ENCODE assay signal across 8 cellular contexts in the genomic region with DNA sequence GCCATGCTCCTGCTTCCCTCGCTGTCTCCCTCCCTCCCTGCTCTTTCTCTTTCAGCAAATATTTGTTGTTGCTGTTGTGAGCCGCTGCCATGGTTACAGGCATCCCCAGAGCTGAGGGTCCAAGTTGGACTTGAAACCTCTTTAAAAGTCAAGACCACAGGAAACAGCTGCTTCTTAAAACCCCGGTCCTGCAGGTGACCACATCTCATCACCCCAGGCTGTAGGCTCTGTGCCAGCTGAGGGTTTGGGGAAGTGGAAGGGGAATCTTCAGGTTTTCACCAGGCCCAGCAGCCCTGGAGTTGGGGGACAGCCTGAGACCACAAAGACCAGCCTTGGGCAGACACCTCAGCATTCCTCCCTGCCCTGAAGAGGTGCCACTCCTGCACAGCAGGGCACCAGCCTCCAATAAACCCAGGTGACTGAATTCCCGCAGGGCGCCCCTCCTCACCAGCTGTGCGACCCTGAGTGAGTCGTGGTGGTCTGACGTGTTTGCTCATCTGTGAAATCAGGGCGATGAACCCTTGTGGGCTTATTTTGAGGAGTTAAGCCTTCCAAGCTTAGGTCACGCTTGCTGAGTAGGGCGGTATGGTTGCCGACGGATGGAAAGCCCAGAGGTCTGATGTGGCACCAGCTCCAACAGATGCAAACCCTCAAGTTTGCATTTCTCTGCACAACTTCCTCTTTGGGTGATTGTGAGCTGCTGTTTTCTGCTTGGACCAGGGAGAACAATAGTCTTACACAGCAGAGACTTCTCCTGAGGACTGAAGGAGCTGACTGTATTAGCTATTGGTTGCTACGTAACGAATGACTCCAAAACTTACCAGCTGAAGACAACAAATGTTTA.
DNase-seq lines count a peak whose midpoint lies in the region; ATAC-seq and TF ChIP-seq lines count a peak whose summit lies in the region.

No MANE protein-coding gene starts in this region.

- no peak overlapping the region for H3K4me3 Mint-ChIP-seq in nephron progenitor cell

- DNase-seq in DMS53 (lab: John Stamatoyannopoulos, UW) (peak; percentile 19), DMS53 treated with DMSO at 0.1 percent for 48 hours (lab: John Stamatoyannopoulos, UW; ENCODE audit: unreplicated experiment) (no peak), NAMALWA (ENCODE audit: low spot score) (peak; percentile 95), nephron progenitor cell (peak; percentile 23), HCEC 1CT (no peak), iPS-NIHi11 (ENCODE audit: low spot score) (no peak)
- DNase-seq in effector CD4-positive, alpha-beta T cell, result no peak

- H3K9me3 Mint-ChIP-seq in nephron progenitor cell, result peaks cover 15% of the 10 kb centered on the region

- peaks cover 18% of the 10 kb centered on the region for H3K4me1 Mint-ChIP-seq in nephron progenitor cell

- H3K27ac Mint-ChIP-seq in nephron progenitor cell, result peak overlapping the region; percentile 84

- H3K36me3 Mint-ChIP-seq in nephron progenitor cell (ENCODE audit: low read depth), result no peaks in the 10 kb centered on the region

- H3K27me3 Mint-ChIP-seq in nephron progenitor cell (ENCODE audit: low read depth, poor library complexity), result peaks cover 11% of the 10 kb centered on the region

- no peak for TF ChIP-seq CTCF in nephron progenitor cell (IDR thresholded peaks at IDR 0.05)

- ATAC-seq in HG02798 (IDR thresholded peaks at IDR 0.05; ENCODE audit: poor library complexity, unreplicated experiment), result peak; percentile 79

Comparison
In these comparisons a context has a peak if more than half of its experiments do, and no peak if none do; other contexts are left out.
1. DNase-seq: peak in DMS53 (single experiment), NAMALWA (single experiment) and nephron progenitor cell (single experiment); none in DMS53 treated with DMSO at 0.1 percent for 48 hours (single experiment), HCEC 1CT (single experiment), effector CD4-positive, alpha-beta T cell (single experiment) and iPS-NIHi11 (single experiment).